In the genomic region with DNA sequence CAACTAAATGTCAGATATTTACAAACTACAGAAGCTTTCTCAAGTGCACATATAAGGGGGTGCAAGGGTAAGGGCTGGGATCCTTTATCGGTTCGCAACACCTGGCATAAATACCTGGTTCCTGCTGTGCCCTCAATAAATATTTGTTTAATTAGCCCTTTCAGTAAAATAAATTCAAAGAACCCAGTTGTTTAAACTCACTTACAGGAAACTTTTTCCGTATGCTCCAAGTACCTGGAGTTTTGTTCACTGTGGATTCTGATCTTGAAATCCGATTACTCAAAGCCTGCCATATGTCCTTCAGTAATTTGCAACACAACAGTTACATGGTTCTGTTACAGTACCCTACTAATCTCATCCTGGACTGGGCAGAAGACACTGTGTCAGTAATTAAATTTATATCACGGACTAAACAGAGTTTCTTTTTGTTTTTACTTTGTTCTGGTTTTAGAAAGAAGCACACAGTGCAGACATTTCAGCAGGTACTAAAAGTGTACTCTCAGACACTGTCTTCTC, we compare ENCODE assay signal across 2 cellular contexts.
TF ChIP-seq lines count a peak whose summit lies in the region.

No MANE protein-coding gene starts in this region.

TF ChIP-seq in IMR-90, 13 proteins besides CTCF, POLR2A, EP300 and RAD21 (continued from another document):
- TF ChIP-seq, protein P1, sequence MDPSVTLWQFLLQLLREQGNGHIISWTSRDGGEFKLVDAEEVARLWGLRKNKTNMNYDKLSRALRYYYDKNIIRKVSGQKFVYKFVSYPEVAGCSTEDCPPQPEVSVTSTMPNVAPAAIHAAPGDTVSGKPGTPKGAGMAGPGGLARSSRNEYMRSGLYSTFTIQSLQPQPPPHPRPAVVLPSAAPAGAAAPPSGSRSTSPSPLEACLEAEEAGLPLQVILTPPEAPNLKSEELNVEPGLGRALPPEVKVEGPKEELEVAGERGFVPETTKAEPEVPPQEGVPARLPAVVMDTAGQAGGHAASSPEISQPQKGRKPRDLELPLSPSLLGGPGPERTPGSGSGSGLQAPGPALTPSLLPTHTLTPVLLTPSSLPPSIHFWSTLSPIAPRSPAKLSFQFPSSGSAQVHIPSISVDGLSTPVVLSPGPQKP (IDR thresholded peaks at IDR 0.05; ENCODE audit: borderline replicate concordance, low read depth, low read length), result no peak
- TF ChIP-seq CEBPB (IDR thresholded peaks at IDR 0.05; ENCODE audit: low read depth, low read length), result no peak

TF ChIP-seq in WTC11, 78 proteins besides CTCF, POLR2A, EP300 and RAD21 (continued from another document):
- TF ChIP-seq, protein P2, sequence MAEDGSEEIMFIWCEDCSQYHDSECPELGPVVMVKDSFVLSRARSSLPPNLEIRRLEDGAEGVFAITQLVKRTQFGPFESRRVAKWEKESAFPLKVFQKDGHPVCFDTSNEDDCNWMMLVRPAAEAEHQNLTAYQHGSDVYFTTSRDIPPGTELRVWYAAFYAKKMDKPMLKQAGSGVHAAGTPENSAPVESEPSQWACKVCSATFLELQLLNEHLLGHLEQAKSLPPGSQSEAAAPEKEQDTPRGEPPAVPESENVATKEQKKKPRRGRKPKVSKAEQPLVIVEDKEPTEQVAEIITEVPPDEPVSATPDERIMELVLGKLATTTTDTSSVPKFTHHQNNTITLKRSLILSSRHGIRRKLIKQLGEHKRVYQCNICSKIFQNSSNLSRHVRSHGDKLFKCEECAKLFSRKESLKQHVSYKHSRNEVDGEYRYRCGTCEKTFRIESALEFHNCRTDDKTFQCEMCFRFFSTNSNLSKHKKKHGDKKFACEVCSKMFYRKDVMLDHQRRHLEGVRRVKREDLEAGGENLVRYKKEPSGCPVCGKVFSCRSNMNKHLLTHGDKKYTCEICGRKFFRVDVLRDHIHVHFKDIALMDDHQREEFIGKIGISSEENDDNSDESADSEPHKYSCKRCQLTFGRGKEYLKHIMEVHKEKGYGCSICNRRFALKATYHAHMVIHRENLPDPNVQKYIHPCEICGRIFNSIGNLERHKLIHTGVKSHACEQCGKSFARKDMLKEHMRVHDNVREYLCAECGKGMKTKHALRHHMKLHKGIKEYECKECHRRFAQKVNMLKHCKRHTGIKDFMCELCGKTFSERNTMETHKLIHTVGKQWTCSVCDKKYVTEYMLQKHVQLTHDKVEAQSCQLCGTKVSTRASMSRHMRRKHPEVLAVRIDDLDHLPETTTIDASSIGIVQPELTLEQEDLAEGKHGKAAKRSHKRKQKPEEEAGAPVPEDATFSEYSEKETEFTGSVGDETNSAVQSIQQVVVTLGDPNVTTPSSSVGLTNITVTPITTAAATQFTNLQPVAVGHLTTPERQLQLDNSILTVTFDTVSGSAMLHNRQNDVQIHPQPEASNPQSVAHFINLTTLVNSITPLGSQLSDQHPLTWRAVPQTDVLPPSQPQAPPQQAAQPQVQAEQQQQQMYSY (CRISPR knock-in tag; IDR thresholded peaks at IDR 0.05), result no peak
- no peak for TF ChIP-seq NR1H2 (CRISPR knock-in tag; IDR thresholded peaks at IDR 0.05)
- TF ChIP-seq GTF2I (CRISPR knock-in tag; conservative IDR thresholded peaks at IDR 0.05), result no peak
- TF ChIP-seq NFATC4 (CRISPR knock-in tag; IDR thresholded peaks at IDR 0.05), result no peak
- TF ChIP-seq, protein P3, sequence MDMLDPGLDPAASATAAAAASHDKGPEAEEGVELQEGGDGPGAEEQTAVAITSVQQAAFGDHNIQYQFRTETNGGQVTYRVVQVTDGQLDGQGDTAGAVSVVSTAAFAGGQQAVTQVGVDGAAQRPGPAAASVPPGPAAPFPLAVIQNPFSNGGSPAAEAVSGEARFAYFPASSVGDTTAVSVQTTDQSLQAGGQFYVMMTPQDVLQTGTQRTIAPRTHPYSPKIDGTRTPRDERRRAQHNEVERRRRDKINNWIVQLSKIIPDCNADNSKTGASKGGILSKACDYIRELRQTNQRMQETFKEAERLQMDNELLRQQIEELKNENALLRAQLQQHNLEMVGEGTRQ (CRISPR knock-in tag; IDR thresholded peaks at IDR 0.05), result no peak
- no peak for TF ChIP-seq ZNF416 (CRISPR knock-in tag; IDR thresholded peaks at IDR 0.05)
- no peak for TF ChIP-seq TP53 (CRISPR knock-in tag; IDR thresholded peaks at IDR 0.05)
- TF ChIP-seq OVOL2 (CRISPR knock-in tag; IDR thresholded peaks at IDR 0.05; ENCODE audit: borderline replicate concordance), result no peak
- TF ChIP-seq JAZF1 (CRISPR knock-in tag; IDR thresholded peaks at IDR 0.05), result no peak
- TF ChIP-seq ESRRA (CRISPR knock-in tag; IDR thresholded peaks at IDR 0.05; ENCODE audit: borderline replicate concordance), result no peak
- TF ChIP-seq, protein P4, sequence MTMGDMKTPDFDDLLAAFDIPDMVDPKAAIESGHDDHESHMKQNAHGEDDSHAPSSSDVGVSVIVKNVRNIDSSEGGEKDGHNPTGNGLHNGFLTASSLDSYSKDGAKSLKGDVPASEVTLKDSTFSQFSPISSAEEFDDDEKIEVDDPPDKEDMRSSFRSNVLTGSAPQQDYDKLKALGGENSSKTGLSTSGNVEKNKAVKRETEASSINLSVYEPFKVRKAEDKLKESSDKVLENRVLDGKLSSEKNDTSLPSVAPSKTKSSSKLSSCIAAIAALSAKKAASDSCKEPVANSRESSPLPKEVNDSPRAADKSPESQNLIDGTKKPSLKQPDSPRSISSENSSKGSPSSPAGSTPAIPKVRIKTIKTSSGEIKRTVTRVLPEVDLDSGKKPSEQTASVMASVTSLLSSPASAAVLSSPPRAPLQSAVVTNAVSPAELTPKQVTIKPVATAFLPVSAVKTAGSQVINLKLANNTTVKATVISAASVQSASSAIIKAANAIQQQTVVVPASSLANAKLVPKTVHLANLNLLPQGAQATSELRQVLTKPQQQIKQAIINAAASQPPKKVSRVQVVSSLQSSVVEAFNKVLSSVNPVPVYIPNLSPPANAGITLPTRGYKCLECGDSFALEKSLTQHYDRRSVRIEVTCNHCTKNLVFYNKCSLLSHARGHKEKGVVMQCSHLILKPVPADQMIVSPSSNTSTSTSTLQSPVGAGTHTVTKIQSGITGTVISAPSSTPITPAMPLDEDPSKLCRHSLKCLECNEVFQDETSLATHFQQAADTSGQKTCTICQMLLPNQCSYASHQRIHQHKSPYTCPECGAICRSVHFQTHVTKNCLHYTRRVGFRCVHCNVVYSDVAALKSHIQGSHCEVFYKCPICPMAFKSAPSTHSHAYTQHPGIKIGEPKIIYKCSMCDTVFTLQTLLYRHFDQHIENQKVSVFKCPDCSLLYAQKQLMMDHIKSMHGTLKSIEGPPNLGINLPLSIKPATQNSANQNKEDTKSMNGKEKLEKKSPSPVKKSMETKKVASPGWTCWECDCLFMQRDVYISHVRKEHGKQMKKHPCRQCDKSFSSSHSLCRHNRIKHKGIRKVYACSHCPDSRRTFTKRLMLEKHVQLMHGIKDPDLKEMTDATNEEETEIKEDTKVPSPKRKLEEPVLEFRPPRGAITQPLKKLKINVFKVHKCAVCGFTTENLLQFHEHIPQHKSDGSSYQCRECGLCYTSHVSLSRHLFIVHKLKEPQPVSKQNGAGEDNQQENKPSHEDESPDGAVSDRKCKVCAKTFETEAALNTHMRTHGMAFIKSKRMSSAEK (CRISPR knock-in tag; IDR thresholded peaks at IDR 0.05; ENCODE audit: borderline replicate concordance), result no peak
- TF ChIP-seq, protein P5, sequence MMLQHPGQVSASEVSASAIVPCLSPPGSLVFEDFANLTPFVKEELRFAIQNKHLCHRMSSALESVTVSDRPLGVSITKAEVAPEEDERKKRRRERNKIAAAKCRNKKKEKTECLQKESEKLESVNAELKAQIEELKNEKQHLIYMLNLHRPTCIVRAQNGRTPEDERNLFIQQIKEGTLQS (CRISPR knock-in tag; conservative IDR thresholded peaks at IDR 0.05), result no peak
- TF ChIP-seq, protein P6, sequence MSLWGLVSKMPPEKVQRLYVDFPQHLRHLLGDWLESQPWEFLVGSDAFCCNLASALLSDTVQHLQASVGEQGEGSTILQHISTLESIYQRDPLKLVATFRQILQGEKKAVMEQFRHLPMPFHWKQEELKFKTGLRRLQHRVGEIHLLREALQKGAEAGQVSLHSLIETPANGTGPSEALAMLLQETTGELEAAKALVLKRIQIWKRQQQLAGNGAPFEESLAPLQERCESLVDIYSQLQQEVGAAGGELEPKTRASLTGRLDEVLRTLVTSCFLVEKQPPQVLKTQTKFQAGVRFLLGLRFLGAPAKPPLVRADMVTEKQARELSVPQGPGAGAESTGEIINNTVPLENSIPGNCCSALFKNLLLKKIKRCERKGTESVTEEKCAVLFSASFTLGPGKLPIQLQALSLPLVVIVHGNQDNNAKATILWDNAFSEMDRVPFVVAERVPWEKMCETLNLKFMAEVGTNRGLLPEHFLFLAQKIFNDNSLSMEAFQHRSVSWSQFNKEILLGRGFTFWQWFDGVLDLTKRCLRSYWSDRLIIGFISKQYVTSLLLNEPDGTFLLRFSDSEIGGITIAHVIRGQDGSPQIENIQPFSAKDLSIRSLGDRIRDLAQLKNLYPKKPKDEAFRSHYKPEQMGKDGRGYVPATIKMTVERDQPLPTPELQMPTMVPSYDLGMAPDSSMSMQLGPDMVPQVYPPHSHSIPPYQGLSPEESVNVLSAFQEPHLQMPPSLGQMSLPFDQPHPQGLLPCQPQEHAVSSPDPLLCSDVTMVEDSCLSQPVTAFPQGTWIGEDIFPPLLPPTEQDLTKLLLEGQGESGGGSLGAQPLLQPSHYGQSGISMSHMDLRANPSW (CRISPR knock-in tag; conservative IDR thresholded peaks at IDR 0.05; ENCODE audit: low read depth), result no peak
- TF ChIP-seq, protein P7, sequence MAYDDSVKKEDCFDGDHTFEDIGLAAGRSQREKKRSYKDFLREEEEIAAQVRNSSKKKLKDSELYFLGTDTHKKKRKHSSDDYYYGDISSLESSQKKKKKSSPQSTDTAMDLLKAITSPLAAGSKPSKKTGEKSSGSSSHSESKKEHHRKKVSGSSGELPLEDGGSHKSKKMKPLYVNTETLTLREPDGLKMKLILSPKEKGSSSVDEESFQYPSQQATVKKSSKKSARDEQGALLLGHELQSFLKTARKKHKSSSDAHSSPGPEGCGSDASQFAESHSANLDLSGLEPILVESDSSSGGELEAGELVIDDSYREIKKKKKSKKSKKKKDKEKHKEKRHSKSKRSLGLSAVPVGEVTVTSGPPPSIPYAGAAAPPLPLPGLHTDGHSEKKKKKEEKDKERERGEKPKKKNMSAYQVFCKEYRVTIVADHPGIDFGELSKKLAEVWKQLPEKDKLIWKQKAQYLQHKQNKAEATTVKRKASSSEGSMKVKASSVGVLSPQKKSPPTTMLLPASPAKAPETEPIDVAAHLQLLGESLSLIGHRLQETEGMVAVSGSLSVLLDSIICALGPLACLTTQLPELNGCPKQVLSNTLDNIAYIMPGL (CRISPR knock-in tag; IDR thresholded peaks at IDR 0.05), result no peak
